ENCODE assay signal across 8 cellular contexts in genomic region chr1:201888282-201889033, GRCh38. TPM values are rescaled to one million over a fixed set of nuclear protein-coding genes. Genes with fewer than 3 reads are reported as not detected.
A peak's percentile ranks its signal among the peaks of the same experiment; 100 is the strongest.
DNase-seq lines count a peak whose midpoint lies in the region; ATAC-seq and TF ChIP-seq lines count a peak whose summit lies in the region.

A gene with protein sequence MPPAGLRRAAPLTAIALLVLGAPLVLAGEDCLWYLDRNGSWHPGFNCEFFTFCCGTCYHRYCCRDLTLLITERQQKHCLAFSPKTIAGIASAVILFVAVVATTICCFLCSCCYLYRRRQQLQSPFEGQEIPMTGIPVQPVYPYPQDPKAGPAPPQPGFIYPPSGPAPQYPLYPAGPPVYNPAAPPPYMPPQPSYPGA (plus strand): TSS chr1:201888898. CDS start chr1:201888995, 97 bp downstream.

- intact Hi-C loops in right lobe of liver (cut with DNase I): loop anchor here in 1 of 2 donors (10.0 kb wide), 1 partner anchor 236 kb away; the partner anchor contains the start of gene GPR37L1

- H3K36me3 ChIP-seq in ACC112 (ENCODE audit: insufficient read depth, low read length): no peaks in the 10 kb centered on the region
- H3K36me3 ChIP-seq in effector memory CD4-positive, alpha-beta T cell (ENCODE audit: control insufficient read depth, insufficient read depth, low read length): no peaks in the 10 kb centered on the region
- H3K36me3 ChIP-seq in right lobe of liver: no peaks in the 10 kb centered on the region

- H3K4me1 ChIP-seq in ACC112 (ENCODE audit: control insufficient read depth, insufficient read depth, low read length, unreplicated experiment) (peaks cover 39% of the 10 kb centered on the region), right lobe of liver (peaks cover 0 to 15% (median 0%) of the 10 kb centered on the region in 4 donors)
- peaks cover 12% of the 10 kb centered on the region for H3K4me1 ChIP-seq in effector memory CD4-positive, alpha-beta T cell (ENCODE audit: control insufficient read depth, insufficient read depth, low read length, poor library complexity, severe bottlenecking)

- WGBS in right lobe of liver (ENCODE audit: insufficient coverage, low coverage, low lambda C conversion rate, missing lambda C conversion rate): no CpG with 5 or more reads among the region's 47 CpGs

- H3K4me3 ChIP-seq in ACC112 (ENCODE audit: low read depth, low read length): peak within 1 kb of the TSS; percentile 93
- peak within 1 kb of the TSS; percentile 55 for H3K4me3 ChIP-seq in effector memory CD4-positive, alpha-beta T cell (ENCODE audit: insufficient read depth, low read depth, low read length, poor library complexity, severe bottlenecking)
- H3K4me3 ChIP-seq in right lobe of liver: peak within 1 kb of the TSS; percentile 67 to 77 (median 68)

- TF ChIP-seq CTCF in GM13976 (IDR thresholded peaks at IDR 0.05; ENCODE audit: borderline replicate concordance, control extremely low read depth, extremely low read depth, insufficient read depth, missing control alignments) (no peak), right lobe of liver (IDR thresholded peaks at IDR 0.05) (no peak)

- peak; percentile 69 to 78 (median 74) for ATAC-seq in T-cell (replicated peaks in 1 of 4)
- ATAC-seq in right lobe of liver: peak; percentile 88 to 95 (median 93)
- ATAC-seq in HG02678 (IDR thresholded peaks at IDR 0.05; ENCODE audit: unreplicated experiment): no peak

- no peaks in the 10 kb centered on the region for H3K9me3 Mint-ChIP-seq in T-cell

- DNase-seq in GM13976 (ENCODE audit: low spot score) (peak; percentile 68), T-cell (peak in 5 of 34 experiments; percentile 3 to 24 (median 6)), right lobe of liver (peak; percentile 74 to 88 (median 85)), NOMO-1 (lab: John Stamatoyannopoulos, UW; ENCODE audit: unreplicated experiment in 2 of 2) (no peak)
- DNase-seq in effector memory CD4-positive, alpha-beta T cell: no peak
- DNase-seq in stimulated activated naive CD4-positive, alpha-beta T cell treated with Interleukin-2 at 50 U/mL for 16 hours (lab: John Stamatoyannopoulos, UW): peak; percentile 7

- H2AFZ ChIP-seq in ACC112 (ENCODE audit: low read length, unreplicated experiment): peak within 1 kb of the TSS; percentile 91

- peak; percentile 63 for TF ChIP-seq POLR2A in right lobe of liver (IDR thresholded peaks at IDR 0.05)

- H3K4me3 Mint-ChIP-seq in T-cell: peak within 1 kb of the TSS; percentile 62 to 78 (median 73)

- peaks cover 6 to 9% (median 6%) of the 10 kb centered on the region in 3 donors for H3K4me1 Mint-ChIP-seq in T-cell

- no peaks in the 10 kb centered on the region for H3K79me2 ChIP-seq in ACC112 (ENCODE audit: control insufficient read depth, insufficient read depth, low read length, unreplicated experiment)

- POLR2A ChIA-PET in T-cell (lab: Charles Lee): no interaction called here

- H3K27ac ChIP-seq in ACC112 (ENCODE audit: low read depth, low read length) (no peak within 1 kb of the TSS), right lobe of liver (no peak within 1 kb of the TSS)
- no peak within 1 kb of the TSS for H3K27ac ChIP-seq in effector memory CD4-positive, alpha-beta T cell (ENCODE audit: insufficient read depth, low read length, poor library complexity, severe bottlenecking)

- in situ Hi-C loops in GM13976 (cut with MboI; ENCODE audit: low sequenced_read_pairs, unreplicated experiment): loop anchor here (25.0 kb wide), 1 partner anchor 224 kb away; the partner anchor contains the start of gene GPR37L1

- CTCF ChIA-PET in T-cell (lab: Charles Lee): no interaction called here

- no peaks in the 10 kb centered on the region for H3K9me3 ChIP-seq in effector memory CD4-positive, alpha-beta T cell (ENCODE audit: control insufficient read depth, low read length)
- no peaks in the 10 kb centered on the region for H3K9me3 ChIP-seq in right lobe of liver

- peaks cover 26 to 55% of the 10 kb centered on the region in 2 donors for H3K27me3 Mint-ChIP-seq in T-cell

- no peaks in the 10 kb centered on the region for H3K27me3 ChIP-seq in ACC112 (ENCODE audit: insufficient read depth, low read length)
- peaks cover 36% of the 10 kb centered on the region for H3K27me3 ChIP-seq in effector memory CD4-positive, alpha-beta T cell (replicated peaks; ENCODE audit: control insufficient read depth, insufficient read depth, low read length, poor library complexity, severe bottlenecking)
- no peaks in the 10 kb centered on the region for H3K27me3 ChIP-seq in right lobe of liver

- no peaks in the 10 kb centered on the region for H3K36me3 Mint-ChIP-seq in T-cell

- H3K27ac Mint-ChIP-seq in T-cell: peak within 1 kb of the TSS in 1 of 2 donors; percentile 71

RNA-seq across cellular contexts. Expression of the gene that starts here (rescaled TPM):
- total RNA-seq in T-cell (under 1 TPM; 0.38 to 0.88 (median 0.54) TPM), right lobe of liver (1 to 10 TPM; 2.5 to 8.1 (median 4.8) TPM)

Comparison
In these comparisons a context has a peak if more than half of its experiments do, and no peak if none do; other contexts are left out.
1. Peak in ATAC-seq in T-cell; RNA of the gene not detected or under 1 TPM.
2. DNase-seq: peak in GM13976 (single experiment), right lobe of liver (3 of 3) and stimulated activated naive CD4-positive, alpha-beta T cell treated with Interleukin-2 at 50 U/mL for 16 hours (single experiment); none in effector memory CD4-positive, alpha-beta T cell (0 of 3) and NOMO-1 (0 of 2).
3. Peak in every context shown above with its lines, with median percentiles within 50 percentile points of each other: H3K4me3 ChIP-seq.